ENCODE assay signal across 1 cellular context in genomic region chr1:167227934-167228378, GRCh38.
TF ChIP-seq lines count a peak whose summit lies in the region.

No MANE protein-coding gene starts in this region.

TF ChIP-seq in IMR-90, 13 proteins besides CTCF, POLR2A, EP300 and RAD21:
- TF ChIP-seq RCOR1 (IDR thresholded peaks at IDR 0.05; ENCODE audit: insufficient replicate concordance, low read length) = no peak
- TF ChIP-seq RFX5 (IDR thresholded peaks at IDR 0.05; ENCODE audit: low read depth, low read length) = no peak
- no peak for TF ChIP-seq FOS (IDR thresholded peaks at IDR 0.05; ENCODE audit: low read depth, low read length)
- TF ChIP-seq CEBPB (IDR thresholded peaks at IDR 0.05; ENCODE audit: low read depth, low read length) = no peak
- TF ChIP-seq MXI1 (IDR thresholded peaks at IDR 0.05; ENCODE audit: borderline replicate concordance, low read depth, low read length) = no peak
- TF ChIP-seq USF2 (IDR thresholded peaks at IDR 0.05; ENCODE audit: low read depth, low read length) = no peak
- TF ChIP-seq BHLHE40 (IDR thresholded peaks at IDR 0.05; ENCODE audit: low read depth, low read length) = no peak
- no peak for TF ChIP-seq MAZ (IDR thresholded peaks at IDR 0.05; ENCODE audit: borderline replicate concordance, low read depth, low read length)
- no peak for TF ChIP-seq SMC3 (IDR thresholded peaks at IDR 0.05; ENCODE audit: low read depth, low read length)
